ENCODE assay signal across 19 cellular contexts in the genomic region with DNA sequence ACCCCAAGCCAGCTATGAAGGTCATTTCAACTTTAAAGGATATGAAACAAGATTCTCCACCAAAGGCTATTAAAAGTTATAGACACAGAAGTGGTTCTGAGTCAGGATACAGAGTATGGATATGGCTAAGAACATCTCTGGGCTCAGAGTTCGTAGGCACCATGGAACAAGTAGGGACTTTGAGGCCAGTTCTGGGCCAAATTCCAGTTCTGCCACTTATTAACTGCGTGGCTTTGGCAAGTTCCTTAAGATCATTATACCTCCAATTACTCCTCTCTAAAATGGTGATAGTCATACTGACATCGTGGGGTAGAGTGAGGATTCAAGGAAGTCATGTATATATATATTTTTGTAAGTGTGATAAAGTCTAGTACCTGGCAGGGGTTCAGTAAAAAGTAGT.
A peak's percentile ranks its signal among the peaks of the same experiment; 100 is the strongest.
DNase-seq lines count a peak whose midpoint lies in the region; ATAC-seq and TF ChIP-seq lines count a peak whose summit lies in the region.
"Had no signal": no experiment of that assay in that cellular context is flagged by ENCODE, and none has a peak within 500 bp of the region (broad histone marks: within the 10 kb centered on the region; RNA-seq: fewer than 3 reads in every experiment).

No MANE protein-coding gene starts in this region.

- H3K9me3 Mint-ChIP-seq in CD4-positive, alpha-beta T cell: no peaks in the 10 kb centered on the region
- H3K9me3 Mint-ChIP-seq: CD8-positive, alpha-beta memory T cell had no signal

- TF ChIP-seq CTCF in liver (IDR thresholded peaks at IDR 0.05; ENCODE audit: low read depth, low read length, missing input control) (no peak), foreskin fibroblast (IDR thresholded peaks at IDR 0.05; ENCODE audit: low read depth, low read length) (no peak)
- no peak for TF ChIP-seq CTCF in CD4-positive, alpha-beta T cell (IDR thresholded peaks at IDR 0.05)

- H3K27me3 Mint-ChIP-seq in CD4-positive, alpha-beta T cell: peaks cover 29% of the 10 kb centered on the region

- no peaks in the 10 kb centered on the region for H3K4me1 Mint-ChIP-seq in CD4-positive, alpha-beta T cell (ENCODE audit: low read depth)
- H3K4me1 Mint-ChIP-seq: CD8-positive, alpha-beta memory T cell had no signal

- H3K36me3 ChIP-seq in liver (ENCODE audit: control insufficient read depth in 4 of 4, insufficient read depth in 3 of 4, low read depth in 1 of 4, low read length in 3 of 4) (no peaks in the 10 kb centered on the region), aorta (ENCODE audit: control insufficient read depth in 1 of 2, insufficient read depth in 2 of 2, low read length in 1 of 2) (no peaks in the 10 kb centered on the region)
- H3K36me3 ChIP-seq: BLaER1 treated with 17β-estradiol and CSF1 and Interleukin-3, amounts not matched to agents 10 nM and 100 nM had no signal

- no peak overlapping the region for H3K4me3 Mint-ChIP-seq in CD4-positive, alpha-beta T cell
- H3K4me3 Mint-ChIP-seq: CD8-positive, alpha-beta memory T cell had no signal

- H3K36me3 Mint-ChIP-seq in CD4-positive, alpha-beta T cell (ENCODE audit: low read depth): no peaks in the 10 kb centered on the region
- H3K36me3 Mint-ChIP-seq: CD8-positive, alpha-beta memory T cell had no signal

- TF ChIP-seq RAD21 in liver (IDR thresholded peaks at IDR 0.05): no peak

- ATAC-seq in CD4-positive, alpha-beta T cell (ENCODE audit: poor library complexity): no peak
- no peak for ATAC-seq in aorta (ENCODE audit: low FRiP score)

- CTCF ChIA-PET in CD4-positive, alpha-beta T cell (lab: Charles Lee): no interaction called here

- H3K27me3 ChIP-seq in liver (ENCODE audit: control insufficient read depth in 4 of 4, insufficient read depth in 4 of 4, low read length in 3 of 4) (no peaks in the 10 kb centered on the region), aorta (ENCODE audit: control insufficient read depth in 1 of 2, insufficient read depth in 2 of 2, low read length in 1 of 2) (no peaks in the 10 kb centered on the region)
- H3K27me3 ChIP-seq in CD4-positive, alpha-beta T cell (ENCODE audit: control insufficient read depth, insufficient read depth, low read length): no peaks in the 10 kb centered on the region
- H3K27me3 ChIP-seq: BLaER1 treated with 17β-estradiol and CSF1 and Interleukin-3, amounts not matched to agents 10 nM and 100 nM had no signal

- H3K4me3 ChIP-seq in liver (ENCODE audit: low read depth in 1 of 3, low read length in 3 of 3) (no peak overlapping the region), foreskin fibroblast (ENCODE audit: low read depth in 1 of 2, low read length in 2 of 2) (no peak overlapping the region), aorta (ENCODE audit: low read length in 2 of 2) (no peak overlapping the region)
- H3K4me3 ChIP-seq: BLaER1 treated with 17β-estradiol and CSF1 and Interleukin-3, amounts not matched to agents 10 nM and 100 nM had no signal

- POLR2A ChIA-PET in CD4-positive, alpha-beta T cell (lab: Charles Lee): no interaction called here

- WGBS in liver: 32% methylated on average over 3 of the region's 3 CpGs
- 63 to 76% methylated on average over 3 of the region's 3 CpGs for WGBS in aorta, 2 donors

- H3K9ac ChIP-seq in liver (ENCODE audit: low read depth in 1 of 2, low read length in 2 of 2): no peak overlapping the region
- H3K9ac ChIP-seq: BLaER1 treated with 17β-estradiol and CSF1 and Interleukin-3, amounts not matched to agents 10 nM and 100 nM had no signal

- intact Hi-C loops in CD4-positive, alpha-beta T cell (cut with DNase I, micrococcal nuclease): no loop called here
- intact Hi-C loops in aorta (cut with DNase I): no loop called here

- H3K9me3 ChIP-seq in liver (ENCODE audit: control insufficient read depth in 4 of 4, low read length in 3 of 4) (no peaks in the 10 kb centered on the region), aorta (ENCODE audit: control insufficient read depth, low read length) (no peaks in the 10 kb centered on the region)
- no peaks in the 10 kb centered on the region for H3K9me3 ChIP-seq in CD4-positive, alpha-beta T cell (ENCODE audit: control insufficient read depth, low read length)

- H3K27ac ChIP-seq in liver (ENCODE audit: low read depth in 1 of 2, low read length in 2 of 2): no peak overlapping the region
- H3K27ac ChIP-seq in CD4-positive, alpha-beta T cell (ENCODE audit: low read depth, low read length): no peak overlapping the region
- H3K27ac ChIP-seq in aorta (ENCODE audit: low read depth in 1 of 2, low read length in 2 of 2): no peak overlapping the region
- H3K27ac ChIP-seq: 22Rv1; BLaER1 treated with 17β-estradiol and CSF1 and Interleukin-3, amounts not matched to agents 10 nM and 100 nM had no signal

- no peak overlapping the region for H3K27ac Mint-ChIP-seq in CD4-positive, alpha-beta T cell

- H3K4me1 ChIP-seq in liver (ENCODE audit: control insufficient read depth in 4 of 4, insufficient read depth in 4 of 4, low read length in 3 of 4) (no peaks in the 10 kb centered on the region), aorta (ENCODE audit: control insufficient read depth in 1 of 2, insufficient read depth in 2 of 2, low read length in 2 of 2) (no peaks in the 10 kb centered on the region)

- peak; percentile 91 for DNase-seq in ACHN
- peak; percentile 75 for DNase-seq in glomerular visceral epithelial cell (ENCODE audit: extremely low spot score)
- peak; percentile 96 for DNase-seq in renal cortical epithelial cell (ENCODE audit: low read depth)
- DNase-seq in foreskin fibroblast: no peak
- DNase-seq in CD4-positive, alpha-beta T cell: no peak
- DNase-seq in NCI-H446 treated with DMSO at 0.1 percent for 48 hours (lab: John Stamatoyannopoulos, UW): no peak
- DNase-seq in aorta: no peak
- DNase-seq: CD8-positive, alpha-beta memory T cell; GF-D8; Karpas-422; NCI-H1694; NCI-H2081; NCI-H2171; NCI-H446; NCI-H526 treated with DMSO at 0.1 percent for 48 hours; Right ventricle myocardium superior had no signal

- in situ Hi-C loops in ACHN (cut with HindIII; ENCODE audit: low pct_ligation_motif_present, low pct_unique_long_range_greater_than_20kb, low sequenced_read_pairs): no loop called here

TF ChIP-seq in liver, 16 proteins besides CTCF, POLR2A, EP300 and RAD21:
- TF ChIP-seq HNF4A (conservative IDR thresholded peaks at IDR 0.05) (peak; percentile 46 to 53), HNF4G (IDR thresholded peaks at IDR 0.05) (peak; percentile 11), TAF1 (conservative IDR thresholded peaks at IDR 0.05) (no peak)

Comparison
In these comparisons a context has a peak if more than half of its experiments do, and no peak if none do; other contexts are left out.
1. DNase-seq: peak in ACHN (single experiment), glomerular visceral epithelial cell (single experiment) and renal cortical epithelial cell (single experiment); none in foreskin fibroblast (0 of 2), CD4-positive, alpha-beta T cell (0 of 10), NCI-H446 treated with DMSO at 0.1 percent for 48 hours (single experiment) and aorta (0 of 2).